Comparison of ENCODE assay signal across 15 cellular contexts in genomic region chr10:46547331-46547880, GRCh38. TPM values are rescaled to one million over a fixed set of nuclear protein-coding genes. Genes with fewer than 3 reads are reported as not detected.
A peak's percentile ranks its signal among the peaks of the same experiment; 100 is the strongest.
DNase-seq lines count a peak whose midpoint lies in the region; ATAC-seq and TF ChIP-seq lines count a peak whose summit lies in the region.
"Had no signal": no experiment of that assay in that cellular context is flagged by ENCODE, and none has a peak within 500 bp of the region (broad histone marks: within the 10 kb centered on the region; RNA-seq: fewer than 3 reads in every experiment).

No MANE protein-coding gene starts in this region.

- H3K4me1 ChIP-seq in transverse colon = peaks cover 0 to 11% (median 4%) of the 10 kb centered on the region in 4 donors
- H3K4me1 ChIP-seq in esophagus muscularis mucosa = peaks cover 0 to 11% (median 8%) of the 10 kb centered on the region in 4 donors

- no peaks in the 10 kb centered on the region for H3K9me3 ChIP-seq in transverse colon
- H3K9me3 ChIP-seq in esophagus muscularis mucosa = no peaks in the 10 kb centered on the region

- H3K36me3 ChIP-seq in transverse colon (no peaks in the 10 kb centered on the region), esophagus muscularis mucosa (no peaks in the 10 kb centered on the region)
- H3K36me3 ChIP-seq: brain microvascular endothelial cell had no signal

- no peak overlapping the region for H3K27ac Mint-ChIP-seq in activated naive CD8-positive, alpha-beta T cell treated with anti-CD3 and anti-CD28 coated beads, Interleukin-2, amount 10 ng/mL, durations not matched to agents 7 days and 5 days
- no peak overlapping the region for H3K27ac Mint-ChIP-seq in activated naive CD8-positive, alpha-beta T cell treated with anti-CD3 and anti-CD28 coated beads, Interleukin-2, amount 50 U/mL, for 24 hours

- no peaks in the 10 kb centered on the region for H3K9me3 Mint-ChIP-seq in activated naive CD8-positive, alpha-beta T cell treated with anti-CD3 and anti-CD28 coated beads, Interleukin-2, amount 10 ng/mL, durations not matched to agents 7 days and 5 days
- no peaks in the 10 kb centered on the region for H3K9me3 Mint-ChIP-seq in activated naive CD8-positive, alpha-beta T cell treated with anti-CD3 and anti-CD28 coated beads, Interleukin-2, amount 50 U/mL, for 24 hours
- H3K9me3 Mint-ChIP-seq: activated T-cell treated with anti-CD3 and anti-CD28 coated beads, Interleukin-2, amount 50 U/mL, for 4 hours had no signal

- TF ChIP-seq EP300 in transverse colon (IDR thresholded peaks at IDR 0.05; ENCODE audit: low read depth) = no peak
- TF ChIP-seq EP300 in esophagus muscularis mucosa (IDR thresholded peaks at IDR 0.05) = no peak

- H3K4me3 ChIP-seq in transverse colon = no peak overlapping the region
- H3K4me3 ChIP-seq in esophagus muscularis mucosa = no peak overlapping the region

- no peaks in the 10 kb centered on the region for H3K4me1 Mint-ChIP-seq in activated naive CD8-positive, alpha-beta T cell treated with anti-CD3 and anti-CD28 coated beads, Interleukin-2, amount 10 ng/mL, durations not matched to agents 7 days and 5 days
- H3K4me1 Mint-ChIP-seq in activated naive CD8-positive, alpha-beta T cell treated with anti-CD3 and anti-CD28 coated beads, Interleukin-2, amount 50 U/mL, for 24 hours = no peaks in the 10 kb centered on the region

- POLR2A ChIA-PET in activated naive CD8-positive, alpha-beta T cell treated with anti-CD3 and anti-CD28 coated beads, Interleukin-2, amount 10 ng/mL, durations not matched to agents 7 days and 5 days (lab: Charles Lee) = no interaction called here

- WGBS in transverse colon (ENCODE audit: low coverage in 1 of 2), 2 donors = 82 to 87% methylated on average over 2 to 5 of the region's 5 CpGs
- WGBS in esophagus muscularis mucosa = 93% methylated on average over 5 of the region's 5 CpGs

- no peak for TF ChIP-seq CTCF in transverse colon (IDR thresholded peaks at IDR 0.05)
- TF ChIP-seq CTCF in esophagus muscularis mucosa (IDR thresholded peaks at IDR 0.05) = no peak

- H3K27ac ChIP-seq in transverse colon = no peak overlapping the region
- no peak overlapping the region for H3K27ac ChIP-seq in esophagus muscularis mucosa (replicated peaks in 1 of 4)
- H3K27ac ChIP-seq: brain microvascular endothelial cell had no signal

- TF ChIP-seq POLR2A in transverse colon (IDR thresholded peaks at IDR 0.05) = no peak
- TF ChIP-seq POLR2A in esophagus muscularis mucosa (IDR thresholded peaks at IDR 0.05; ENCODE audit: low read depth) = no peak

- DNase-seq in activated naive CD8-positive, alpha-beta T cell treated with anti-CD3 and anti-CD28 coated beads, Interleukin-2, amount 10 ng/mL, durations not matched to agents 7 days and 5 days = peak; percentile 30
- no peak for DNase-seq in activated naive CD8-positive, alpha-beta T cell treated with anti-CD3 and anti-CD28 coated beads, Interleukin-2, amount 50 U/mL, for 24 hours
- peak; percentile 10 for DNase-seq in activated CD8-positive, alpha-beta memory T cell treated with anti-CD3 and anti-CD28 coated beads, Interleukin-2, amount 50 U/mL, for 4 hours
- DNase-seq in mesenteric fat pad (ENCODE audit: low spot score) (peak; percentile 89), transverse colon (peak; percentile 7), esophagus muscularis mucosa (ENCODE audit: extremely low spot score) (no peak), HCEC 1CT (no peak), DMS53 treated with DMSO at 0.1 percent for 48 hours (lab: John Stamatoyannopoulos, UW; ENCODE audit: unreplicated experiment) (no peak)
- DNase-seq: activated T-cell treated with anti-CD3 and anti-CD28 coated beads, Interleukin-2, amount 50 U/mL, for 4 hours; brain microvascular endothelial cell; effector CD4-positive, alpha-beta T cell; NCI-H1436 treated with DMSO at 0.1 percent for 48 hours; NCI-H446; OCI-M1 had no signal

- intact Hi-C loops in transverse colon (cut with DNase I; ENCODE audit: low total_unique reads) (no loop called here), esophagus muscularis mucosa (cut with DNase I) (no loop called here)

- no peaks in the 10 kb centered on the region for H3K27me3 ChIP-seq in transverse colon
- peaks cover 0 to 12% (median 0%) of the 10 kb centered on the region in 4 donors for H3K27me3 ChIP-seq in esophagus muscularis mucosa
- H3K27me3 ChIP-seq: brain microvascular endothelial cell had no signal

- ATAC-seq in activated naive CD8-positive, alpha-beta T cell treated with anti-CD3 and anti-CD28 coated beads, Interleukin-2, amount 10 ng/mL, durations not matched to agents 7 days and 5 days (ENCODE audit: low read depth) = no peak
- no peak for ATAC-seq in activated naive CD8-positive, alpha-beta T cell treated with anti-CD3 and anti-CD28 coated beads, Interleukin-2, amount 50 U/mL, for 24 hours
- ATAC-seq: activated T-cell treated with anti-CD3 and anti-CD28 coated beads, Interleukin-2, amount 50 U/mL, for 4 hours had no signal

- H3K27me3 Mint-ChIP-seq in activated naive CD8-positive, alpha-beta T cell treated with anti-CD3 and anti-CD28 coated beads, Interleukin-2, amount 10 ng/mL, durations not matched to agents 7 days and 5 days = peaks cover 12% of the 10 kb centered on the region
- H3K27me3 Mint-ChIP-seq in activated naive CD8-positive, alpha-beta T cell treated with anti-CD3 and anti-CD28 coated beads, Interleukin-2, amount 50 U/mL, for 24 hours = peaks cover 13% of the 10 kb centered on the region

- no peak overlapping the region for H3K4me3 Mint-ChIP-seq in activated naive CD8-positive, alpha-beta T cell treated with anti-CD3 and anti-CD28 coated beads, Interleukin-2, amount 10 ng/mL, durations not matched to agents 7 days and 5 days
- H3K4me3 Mint-ChIP-seq in activated naive CD8-positive, alpha-beta T cell treated with anti-CD3 and anti-CD28 coated beads, Interleukin-2, amount 50 U/mL, for 24 hours = no peak overlapping the region
- H3K4me3 Mint-ChIP-seq: activated T-cell treated with anti-CD3 and anti-CD28 coated beads, Interleukin-2, amount 50 U/mL, for 4 hours had no signal

- no peaks in the 10 kb centered on the region for H3K36me3 Mint-ChIP-seq in activated naive CD8-positive, alpha-beta T cell treated with anti-CD3 and anti-CD28 coated beads, Interleukin-2, amount 10 ng/mL, durations not matched to agents 7 days and 5 days
- no peaks in the 10 kb centered on the region for H3K36me3 Mint-ChIP-seq in activated naive CD8-positive, alpha-beta T cell treated with anti-CD3 and anti-CD28 coated beads, Interleukin-2, amount 50 U/mL, for 24 hours (ENCODE audit: low read depth)

- in situ Hi-C loops in transverse colon (cut with MboI; ENCODE audit: low pct_ligation_motif_present in 1 of 4, low pct_unique_long_range_greater_than_20kb in 1 of 4, low sequenced_read_pairs in 3 of 4) = no loop called here

RNA-seq across cellular contexts. Expression of gene GPRIN2, which starts 9.1 kb away (rescaled TPM):
- total RNA-seq in activated naive CD8-positive, alpha-beta T cell treated with anti-CD3 and anti-CD28 coated beads, Interleukin-2, amount 10 ng/mL, durations not matched to agents 7 days and 5 days = not detected
- total RNA-seq in mesenteric fat pad = not detected
- 10 to 100 TPM; 31.3 to 97.3 (median 53.1) TPM for total RNA-seq in transverse colon
- total RNA-seq in esophagus muscularis mucosa = 1 to 10 TPM in 2 of 4 donors, not detected in 2; 1.3 to 2.2 TPM
- total RNA-seq: activated T-cell treated with anti-CD3 and anti-CD28 coated beads, Interleukin-2, amount 50 U/mL, for 4 hours; LHCN-M2 had no signal

RNA-seq across cellular contexts. Expression of gene SYT15, which starts 31.5 kb away (rescaled TPM):
- 1 to 10 TPM; 1.1 to 1.4 TPM for total RNA-seq in activated naive CD8-positive, alpha-beta T cell treated with anti-CD3 and anti-CD28 coated beads, Interleukin-2, amount 10 ng/mL, durations not matched to agents 7 days and 5 days
- 6.3 TPM for total RNA-seq in mesenteric fat pad
- total RNA-seq in transverse colon = under 1 TPM; 0.32 to 0.80 (median 0.39) TPM
- total RNA-seq in esophagus muscularis mucosa = 1 to 10 TPM; 2.1 to 7.4 (median 5.4) TPM

Comparison
In these comparisons a context has a peak if more than half of its experiments do, and no peak if none do; other contexts are left out.
1. DNase-seq: peak in activated naive CD8-positive, alpha-beta T cell treated with anti-CD3 and anti-CD28 coated beads, Interleukin-2, amount 10 ng/mL, durations not matched to agents 7 days and 5 days (single experiment), activated CD8-positive, alpha-beta memory T cell treated with anti-CD3 and anti-CD28 coated beads, Interleukin-2, amount 50 U/mL, for 4 hours (single experiment), mesenteric fat pad (single experiment) and transverse colon (single experiment); none in activated naive CD8-positive, alpha-beta T cell treated with anti-CD3 and anti-CD28 coated beads, Interleukin-2, amount 50 U/mL, for 24 hours (single experiment), esophagus muscularis mucosa (single experiment), HCEC 1CT (single experiment) and DMS53 treated with DMSO at 0.1 percent for 48 hours (single experiment).
2. RNA of gene GPRIN2, which starts 9.1 kb away (total RNA-seq): 31.3 to 97.3 TPM in transverse colon; 1.3 to 2.2 TPM in esophagus muscularis mucosa, not detected in mesenteric fat pad (single experiment) and not detected in activated naive CD8-positive, alpha-beta T cell treated with anti-CD3 and anti-CD28 coated beads, Interleukin-2, amount 10 ng/mL, durations not matched to agents 7 days and 5 days; every median in the first group is over 10 times any median in the second.